In the genomic region with DNA sequence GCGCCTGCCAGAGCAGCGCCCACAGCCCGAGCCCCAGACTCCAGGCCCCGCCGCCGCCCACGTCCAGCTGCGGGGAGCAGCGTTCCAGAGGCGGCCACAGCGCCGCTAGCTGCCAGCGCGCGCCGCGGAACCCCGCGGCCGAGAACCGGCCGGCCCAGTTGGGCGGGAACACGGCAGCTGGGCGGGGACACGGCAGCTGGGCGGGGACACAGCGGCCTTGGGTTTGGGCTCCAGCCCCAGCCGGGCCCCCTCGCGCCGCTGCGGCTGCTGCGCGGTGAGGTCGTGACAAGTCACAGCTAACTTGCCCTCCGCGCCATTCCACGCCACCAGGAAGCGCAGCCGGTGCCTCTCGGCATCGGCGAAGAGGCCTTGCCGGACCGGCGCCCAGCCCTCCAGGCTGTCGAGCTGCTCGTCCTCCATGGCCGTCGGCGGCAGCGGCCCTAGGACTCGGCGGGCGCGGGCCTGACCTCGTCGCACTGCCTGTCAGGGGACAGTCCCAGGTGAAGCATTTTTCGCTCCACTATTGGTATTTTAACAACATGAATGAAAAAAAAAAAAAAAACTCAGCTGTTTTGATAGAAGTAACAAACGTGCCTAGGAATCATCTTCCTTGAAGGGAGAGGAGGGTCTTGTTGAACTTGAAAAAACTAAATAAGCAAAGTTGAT, we compare ENCODE assay signal across 8 cellular contexts. TPM values are rescaled to one million over a fixed set of nuclear protein-coding genes. Genes with fewer than 3 reads are reported as not detected.
DNase-seq lines count a peak whose midpoint lies in the region; FAIRE-seq and TF ChIP-seq lines count a peak whose summit lies in the region.
"Not testable (repeated sequence)": the region's sequence is repeated elsewhere in the genome, so short reads cannot be mapped to it uniquely, and the experiment has no call there.

No MANE protein-coding gene starts in this region.

- H3K27me3 ChIP-seq in rectal smooth muscle tissue (ENCODE audit: control insufficient read depth, insufficient read depth, low read length); suprapubic skin: not testable (repeated sequence)

- not testable (repeated sequence) for H3K9ac ChIP-seq in rectal smooth muscle tissue (ENCODE audit: low read length)

- H3K9me3 Mint-ChIP-seq in HFFc6; activated CD4-positive, alpha-beta memory T cell treated with anti-CD3 and anti-CD28 coated beads for 36 hours: not testable (repeated sequence)

- WGBS in suprapubic skin = 2% methylated on average over 8 of the region's 61 CpGs

- H3K27ac ChIP-seq in rectal smooth muscle tissue (ENCODE audit: low read depth, low read length) = peak overlapping the region; percentile 58
- H3K27ac ChIP-seq in suprapubic skin = peak overlapping the region; percentile 75

- H3K4me1 ChIP-seq in rectal smooth muscle tissue (ENCODE audit: control insufficient read depth, insufficient read depth, low read length); suprapubic skin: not testable (repeated sequence)

- not testable (repeated sequence) for H3K27me3 Mint-ChIP-seq in HFFc6 (ENCODE audit: insufficient read depth); activated CD4-positive, alpha-beta memory T cell treated with anti-CD3 and anti-CD28 coated beads for 36 hours

- not testable (repeated sequence) for TF ChIP-seq POLR2A in GM12892 (IDR thresholded peaks at IDR 0.05; ENCODE audit: low read depth, low read length); suprapubic skin (IDR thresholded peaks at IDR 0.05)

- not testable (repeated sequence) for DNase-seq in GM12892 (ENCODE audit: insufficient read length); HFFc6; Jurkat, Clone E6-1 (ENCODE audit: low read depth, low spot score)
- peak; percentile 61 for DNase-seq in activated CD4-positive, alpha-beta memory T cell treated with anti-CD3 and anti-CD28 coated beads for 36 hours
- peak; percentile 3 for DNase-seq in cerebellar cortex (ENCODE audit: low spot score)
- DNase-seq in inferior parietal cortex (ENCODE audit: extremely low spot score) = peak; percentile 8
- DNase-seq in suprapubic skin (ENCODE audit: low spot score in 2 of 2) = peak; percentile 63 to 69

- CTCF ChIA-PET in activated CD4-positive, alpha-beta memory T cell treated with anti-CD3 and anti-CD28 coated beads for 36 hours (lab: Charles Lee) = not testable (repeated sequence)

- TF ChIP-seq CTCF in HFFc6 (IDR thresholded peaks at IDR 0.05); suprapubic skin (IDR thresholded peaks at IDR 0.05): not testable (repeated sequence)

- H3K9me3 ChIP-seq in suprapubic skin = not testable (repeated sequence)

- peak overlapping the region; percentile 48 for H3K4me3 ChIP-seq in Jurkat, Clone E6-1 (ENCODE audit: low read length)
- H3K4me3 ChIP-seq in rectal smooth muscle tissue (ENCODE audit: low read length) (peak overlapping the region; percentile 54), suprapubic skin (peak overlapping the region; percentile 50)

- TF ChIP-seq EP300 in suprapubic skin (IDR thresholded peaks at IDR 0.05) = not testable (repeated sequence)

- FAIRE-seq in GM12892 (lab: Jason Lieb, UNC) = peak; percentile 66

- POLR2A ChIA-PET in activated CD4-positive, alpha-beta memory T cell treated with anti-CD3 and anti-CD28 coated beads for 36 hours (lab: Charles Lee) = not testable (repeated sequence)

- not testable (repeated sequence) for H3K36me3 Mint-ChIP-seq in HFFc6 (ENCODE audit: low read depth); activated CD4-positive, alpha-beta memory T cell treated with anti-CD3 and anti-CD28 coated beads for 36 hours

- not testable (repeated sequence) for H3K4me1 Mint-ChIP-seq in HFFc6 (ENCODE audit: low read depth); activated CD4-positive, alpha-beta memory T cell treated with anti-CD3 and anti-CD28 coated beads for 36 hours (ENCODE audit: low read depth)

- H3K27ac Mint-ChIP-seq in HFFc6; activated CD4-positive, alpha-beta memory T cell treated with anti-CD3 and anti-CD28 coated beads for 36 hours: not testable (repeated sequence)

- not testable (repeated sequence) for H3K36me3 ChIP-seq in rectal smooth muscle tissue (ENCODE audit: control insufficient read depth, insufficient read depth, low read length); suprapubic skin

- peak overlapping the region; percentile 79 for H3K4me3 Mint-ChIP-seq in HFFc6
- peak overlapping the region; percentile 52 for H3K4me3 Mint-ChIP-seq in activated CD4-positive, alpha-beta memory T cell treated with anti-CD3 and anti-CD28 coated beads for 36 hours

- intact Hi-C loops in activated CD4-positive, alpha-beta memory T cell treated with anti-CD3 and anti-CD28 coated beads for 36 hours (cut with micrococcal nuclease) = not testable (repeated sequence)

RNA-seq across cellular contexts. Expression of a gene that starts 56.6 kb away (rescaled TPM):
- 0.78 TPM for polyA plus RNA-seq in GM12892 (2012; ENCODE audit: missing spikeins)
- total RNA-seq in HFFc6 (2021; fragmentation: NEBNext Ultra II Directional; extraction: Animal tissue kit (Norgen Biotek cat#: 25700)) = 1 to 10 TPM in 1 of 6 experiments, under 1 TPM in 5; 0.37 to 1.4 (median 0.51) TPM
- 3.4 TPM for polyA plus RNA-seq in Jurkat, Clone E6-1 (2012; ENCODE audit: insufficient read depth, insufficient read length)
- 1 to 10 TPM; 1.0 to 1.3 TPM for total RNA-seq in activated CD4-positive, alpha-beta memory T cell treated with anti-CD3 and anti-CD28 coated beads for 36 hours
- total RNA-seq in suprapubic skin = 10 to 100 TPM in 1 of 4 donors, 1 to 10 TPM in 3; 3.0 to 23.3 (median 5.2) TPM
